Comparison of ENCODE assay signal across 15 cellular contexts in genomic region chr21:43902441-43902840, GRCh38. TPM values are rescaled to one million over a fixed set of nuclear protein-coding genes. Genes with fewer than 3 reads are reported as not detected.
A peak's percentile ranks its signal among the peaks of the same experiment; 100 is the strongest.
DNase-seq lines count a peak whose midpoint lies in the region; TF ChIP-seq lines count a peak whose summit lies in the region.
"Had no signal": no experiment of that assay in that cellular context is flagged by ENCODE, and none has a peak within 500 bp of the region (broad histone marks: within the 10 kb centered on the region; RNA-seq: fewer than 3 reads in every experiment).

No MANE protein-coding gene starts in this region.

- no peak for TF ChIP-seq CTCF in fibroblast of villous mesenchyme (IDR thresholded peaks at IDR 0.05; ENCODE audit: insufficient read depth, low read depth, low read length)
- TF ChIP-seq CTCF in sigmoid colon (IDR thresholded peaks at IDR 0.05), result no peak

- H3K9me3 Mint-ChIP-seq in CD4-positive, alpha-beta memory T cell, result no peaks in the 10 kb centered on the region
- H3K9me3 Mint-ChIP-seq: activated naive CD8-positive, alpha-beta T cell treated with anti-CD3 and anti-CD28 coated beads, Interleukin-2, amount 50 U/mL, for 24 hours; CD8-positive, alpha-beta T cell had no signal

- peaks cover 0 to 6% (median 0%) of the 10 kb centered on the region in 4 donors for H3K36me3 ChIP-seq in sigmoid colon
- peaks cover 16% of the 10 kb centered on the region for H3K36me3 ChIP-seq in CD4-positive, alpha-beta memory T cell (ENCODE audit: insufficient read depth, low read length)

- no peak for TF ChIP-seq EP300 in sigmoid colon (IDR thresholded peaks at IDR 0.05)

- H3K4me1 ChIP-seq in sigmoid colon, result peaks cover 0 to 13% (median 7%) of the 10 kb centered on the region in 4 donors
- no peaks in the 10 kb centered on the region for H3K4me1 ChIP-seq in CD4-positive, alpha-beta memory T cell (ENCODE audit: insufficient read depth, low read length)

- H3K36me3 Mint-ChIP-seq in CD4-positive, alpha-beta memory T cell, result peaks cover 40 to 43% of the 10 kb centered on the region in 2 donors

- H3K27me3 ChIP-seq in sigmoid colon, result no peaks in the 10 kb centered on the region
- H3K27me3 ChIP-seq in CD4-positive, alpha-beta memory T cell (ENCODE audit: insufficient read depth, low read length), result no peaks in the 10 kb centered on the region

- peak overlapping the region in 1 of 8 donors; percentile 36 for H3K4me3 Mint-ChIP-seq in CD4-positive, alpha-beta memory T cell
- H3K4me3 Mint-ChIP-seq: activated CD8-positive, alpha-beta memory T cell treated with anti-CD3 and anti-CD28 coated beads, Interleukin-2, amount 10 ng/mL, durations not matched to agents 7 days and 5 days; activated naive CD8-positive, alpha-beta T cell treated with anti-CD3 and anti-CD28 coated beads, Interleukin-2, amount 50 U/mL, for 24 hours; CD8-positive, alpha-beta T cell; mesothelial cell of epicardium had no signal

- H3K9me3 ChIP-seq in sigmoid colon, result no peaks in the 10 kb centered on the region
- no peaks in the 10 kb centered on the region for H3K9me3 ChIP-seq in CD4-positive, alpha-beta memory T cell (ENCODE audit: control insufficient read depth in 1 of 2, low read length in 2 of 2)

- H3K27me3 Mint-ChIP-seq in CD4-positive, alpha-beta memory T cell, result no peaks in the 10 kb centered on the region
- H3K27me3 Mint-ChIP-seq: activated CD8-positive, alpha-beta memory T cell treated with anti-CD3 and anti-CD28 coated beads, Interleukin-2, amount 10 ng/mL, durations not matched to agents 7 days and 5 days; activated naive CD8-positive, alpha-beta T cell treated with anti-CD3 and anti-CD28 coated beads, Interleukin-2, amount 50 U/mL, for 24 hours; type B pancreatic cell had no signal

- intact Hi-C loops in sigmoid colon (cut with DNase I), result no loop called here
- intact Hi-C loops in CD4-positive, alpha-beta memory T cell (cut with micrococcal nuclease), result no loop called here

- POLR2A ChIA-PET in CD4-positive, alpha-beta memory T cell (lab: Charles Lee; ENCODE audit: partially characterized antibody), result no interaction called here

- peak overlapping the region in 1 of 4 donors; percentile 39 for H3K27ac ChIP-seq in sigmoid colon
- no peak overlapping the region for H3K27ac ChIP-seq in CD4-positive, alpha-beta memory T cell (ENCODE audit: low read depth, low read length)

- H3K4me1 Mint-ChIP-seq in CD4-positive, alpha-beta memory T cell, result peaks cover 9 to 43% (median 14%) of the 10 kb centered on the region in 4 donors
- H3K4me1 Mint-ChIP-seq: activated CD8-positive, alpha-beta memory T cell treated with anti-CD3 and anti-CD28 coated beads, Interleukin-2, amount 10 ng/mL, durations not matched to agents 7 days and 5 days; mesothelial cell of epicardium had no signal

- 70 to 82% methylated on average over 6 of the region's 6 CpGs for WGBS in sigmoid colon, 2 donors

- in situ Hi-C loops in G401 (cut with HindIII; ENCODE audit: low sequenced_read_pairs), result no loop called here

- no peak for TF ChIP-seq POLR2A in sigmoid colon (IDR thresholded peaks at IDR 0.05)

- H3K4me3 ChIP-seq in fibroblast of villous mesenchyme (ENCODE audit: low read depth, low read length) (no peak overlapping the region), sigmoid colon (no peak overlapping the region)
- no peak overlapping the region for H3K4me3 ChIP-seq in CD4-positive, alpha-beta memory T cell (ENCODE audit: low read length in 2 of 2)

- CTCF ChIA-PET in CD4-positive, alpha-beta memory T cell (lab: Charles Lee; ENCODE audit: partially characterized antibody), result no interaction called here

- peak overlapping the region in 2 of 7 donors; percentile 7 to 76 for H3K27ac Mint-ChIP-seq in CD4-positive, alpha-beta memory T cell
- H3K27ac Mint-ChIP-seq: activated CD8-positive, alpha-beta memory T cell treated with anti-CD3 and anti-CD28 coated beads, Interleukin-2, amount 10 ng/mL, durations not matched to agents 7 days and 5 days; activated naive CD8-positive, alpha-beta T cell treated with anti-CD3 and anti-CD28 coated beads, Interleukin-2, amount 50 U/mL, for 24 hours; CD8-positive, alpha-beta T cell; mesothelial cell of epicardium had no signal

- peak; percentile 36 for DNase-seq in G401 (ENCODE audit: low spot score)
- peak; percentile 71 for DNase-seq in NCI-H82 (lab: John Stamatoyannopoulos, UW)
- peak; percentile 73 for DNase-seq in fibroblast of villous mesenchyme (ENCODE audit: low read depth)
- peak; percentile 38 for DNase-seq in sigmoid colon
- no peak for DNase-seq in CD4-positive, alpha-beta memory T cell
- no peak for DNase-seq in GOT3 (lab: John Stamatoyannopoulos, UW)
- no peak for DNase-seq in SHP77 treated with DMSO at 0.1 percent for 48 hours (lab: John Stamatoyannopoulos, UW)
- DNase-seq: activated CD8-positive, alpha-beta memory T cell treated with anti-CD3 and anti-CD28 coated beads, Interleukin-2, amount 10 ng/mL, durations not matched to agents 7 days and 5 days; activated naive CD8-positive, alpha-beta T cell treated with anti-CD3 and anti-CD28 coated beads, Interleukin-2, amount 50 U/mL, for 24 hours; CD8-positive, alpha-beta T cell; cerebellar nuclear complex; NCI-H1092; WERI-Rb-1 had no signal

RNA-seq across cellular contexts. Expression of gene AGPAT3, which starts 37.4 kb away (rescaled TPM):
- 5.3 and 14.7 TPM in 2 replicates for total RNA-seq in G401 (2014; rRNA removed; shearing (Covaris generic))
- total RNA-seq in fibroblast of villous mesenchyme (52.2 and 63.5 TPM in 2 replicates), sigmoid colon (10 to 100 TPM; 18.9 to 26.6 (median 19.8) TPM)
- polyA plus RNA-seq in sigmoid colon, result 10 to 100 TPM; 14.4 to 48.5 (median 33.3) TPM
- 10 to 100 TPM; 72.4 to 76.7 TPM for total RNA-seq in CD4-positive, alpha-beta memory T cell
- polyA plus RNA-seq in CD4-positive, alpha-beta memory T cell, result 10 to 100 TPM; 16.0 to 21.0 TPM

Comparison
In these comparisons a context has a peak if more than half of its experiments do, and no peak if none do; other contexts are left out.
1. DNase-seq: peak in G401 (single experiment), NCI-H82 (single experiment), fibroblast of villous mesenchyme (single experiment) and sigmoid colon (single experiment); none in CD4-positive, alpha-beta memory T cell (0 of 5), GOT3 (single experiment) and SHP77 treated with DMSO at 0.1 percent for 48 hours (single experiment).